Comparison of ENCODE assay signal across 4 cellular contexts in genomic region chr15:28798234-28798633, GRCh38. TPM values are rescaled to one million over a fixed set of nuclear protein-coding genes. Genes with fewer than 3 reads are reported as not detected.
"Had no signal": no experiment of that assay in that cellular context is flagged by ENCODE, and none has a peak within 500 bp of the region (broad histone marks: within the 10 kb centered on the region; RNA-seq: fewer than 3 reads in every experiment).

No MANE protein-coding gene starts in this region.

RNA-seq across cellular contexts. Expression of gene GOLGA6L7, which starts 50.2 kb away (rescaled TPM):
- total RNA-seq: H4, H9, HT-29, IMR-90 had no signal
- polyA plus RNA-seq: IMR-90 had no signal
